11 cellular contexts compared by ENCODE assay signal in genomic region chr17:45430006-45430737, GRCh38. TPM values are rescaled to one million over a fixed set of nuclear protein-coding genes. Genes with fewer than 3 reads are reported as not detected.
DNase-seq lines count a peak whose midpoint lies in the region; ATAC-seq and TF ChIP-seq lines count a peak whose summit lies in the region.
"Had no signal": no experiment of that assay in that cellular context is flagged by ENCODE, and none has a peak within 500 bp of the region (broad histone marks: within the 10 kb centered on the region; RNA-seq: fewer than 3 reads in every experiment).

No MANE protein-coding gene starts in this region.

- H4K20me1 ChIP-seq in Karpas-422 (ENCODE audit: insufficient read depth, low read depth, low read length), result no peaks in the 10 kb centered on the region

- peaks cover 19 to 26% of the 10 kb centered on the region in 2 donors for H3K4me1 Mint-ChIP-seq in effector memory CD8-positive, alpha-beta T cell (ENCODE audit: low read depth in 2 of 2)
- H3K4me1 Mint-ChIP-seq in natural killer cell treated with Interleukin-12 subunit alpha and Interleukin-12 subunit beta and Interleukin-15 and Interleukin-18, amount 100 ng/mL, for 72 hours (ENCODE audit: low read depth in 2 of 2), result peaks cover 21 to 25% of the 10 kb centered on the region in 2 donors

- peak overlapping the region; percentile 64; the same call in 1 of the 2 replicates for H3K9ac ChIP-seq in Karpas-422 (ENCODE audit: low read length)

- H3K27me3 ChIP-seq in Karpas-422 (ENCODE audit: low read length), result no peaks in the 10 kb centered on the region

- H3K36me3 ChIP-seq in Karpas-422 (ENCODE audit: insufficient read depth, low read length), result no peaks in the 10 kb centered on the region

- H3K9me3 ChIP-seq in Karpas-422 (ENCODE audit: low read length), result no peaks in the 10 kb centered on the region

- TF ChIP-seq CTCF in C4-2B (conservative IDR thresholded peaks at IDR 0.05), result no peak

- peak overlapping the region; percentile 84 to 92 for H3K4me3 Mint-ChIP-seq in effector memory CD8-positive, alpha-beta T cell
- H3K4me3 Mint-ChIP-seq in natural killer cell treated with Interleukin-12 subunit alpha and Interleukin-12 subunit beta and Interleukin-15 and Interleukin-18, amount 100 ng/mL, for 72 hours, result peak overlapping the region; percentile 85

- no peaks in the 10 kb centered on the region for H3K79me2 ChIP-seq in Karpas-422 (ENCODE audit: low read length)

- ATAC-seq in effector memory CD8-positive, alpha-beta T cell (replicated peaks), result no peak
- no peak for ATAC-seq in natural killer cell treated with Interleukin-12 subunit alpha and Interleukin-12 subunit beta and Interleukin-15 and Interleukin-18, amount 100 ng/mL, for 72 hours
- ATAC-seq in GM21529 (IDR thresholded peaks at IDR 0.05; ENCODE audit: unreplicated experiment), result no peak
- ATAC-seq: HCT116, sciatic nerve had no signal

- no peaks in the 10 kb centered on the region for H3K9me2 ChIP-seq in Karpas-422 (replicated peaks; ENCODE audit: insufficient read depth, low read length)

- H3K27me3 Mint-ChIP-seq in effector memory CD8-positive, alpha-beta T cell, result no peaks in the 10 kb centered on the region
- H3K27me3 Mint-ChIP-seq in natural killer cell treated with Interleukin-12 subunit alpha and Interleukin-12 subunit beta and Interleukin-15 and Interleukin-18, amount 100 ng/mL, for 72 hours, result no peaks in the 10 kb centered on the region

- peak overlapping the region; percentile 93 for H3K4me2 ChIP-seq in Karpas-422 (ENCODE audit: low read depth, low read length, poor library complexity, severe bottlenecking)

- H3K27ac ChIP-seq in C4-2B (peak overlapping the region; percentile 22; the same call in 1 of the 2 replicates), Karpas-422 (ENCODE audit: low read length) (peak overlapping the region; percentile 44; the same call in 1 of the 2 replicates)

- no peaks in the 10 kb centered on the region for H3K9me3 Mint-ChIP-seq in effector memory CD8-positive, alpha-beta T cell
- H3K9me3 Mint-ChIP-seq in natural killer cell treated with Interleukin-12 subunit alpha and Interleukin-12 subunit beta and Interleukin-15 and Interleukin-18, amount 100 ng/mL, for 72 hours, result no peaks in the 10 kb centered on the region

- DNase-seq in Karpas-422 (no peak), NCI-H2081 (lab: John Stamatoyannopoulos, UW) (no peak)
- DNase-seq in effector memory CD8-positive, alpha-beta T cell, result no peak
- DNase-seq in natural killer cell treated with Interleukin-12 subunit alpha and Interleukin-12 subunit beta and Interleukin-15 and Interleukin-18, amount 100 ng/mL, for 72 hours (ENCODE audit: low spot score), result no peak
- no peak for DNase-seq in activated CD8-positive, alpha-beta memory T cell treated with anti-CD3 and anti-CD28 coated beads, Interleukin-2, amount 50 U/mL, for 4 hours
- no peak for DNase-seq in activated CD8-positive, alpha-beta memory T cell treated with anti-CD3 and anti-CD28 coated beads, Interleukin-2, amount 50 U/mL, for 48 hours
- DNase-seq: effector CD4-positive, alpha-beta T cell had no signal

- H3K36me3 Mint-ChIP-seq in effector memory CD8-positive, alpha-beta T cell (ENCODE audit: insufficient read depth), result peaks cover 4% of the 10 kb centered on the region
- H3K36me3 Mint-ChIP-seq in natural killer cell treated with Interleukin-12 subunit alpha and Interleukin-12 subunit beta and Interleukin-15 and Interleukin-18, amount 100 ng/mL, for 72 hours, result no peaks in the 10 kb centered on the region

- H2AFZ ChIP-seq in Karpas-422 (ENCODE audit: low read length), result no peak overlapping the region

- H3K27ac Mint-ChIP-seq in effector memory CD8-positive, alpha-beta T cell, result peak overlapping the region; percentile 10 to 87
- H3K27ac Mint-ChIP-seq in natural killer cell treated with Interleukin-12 subunit alpha and Interleukin-12 subunit beta and Interleukin-15 and Interleukin-18, amount 100 ng/mL, for 72 hours, result peak overlapping the region in 1 of 2 donors; percentile 70

- H3K4me3 ChIP-seq in Karpas-422 (ENCODE audit: low read length), result peak overlapping the region; percentile 71; the same call in 1 of the 2 replicates

- peaks cover 62% of the 10 kb centered on the region for H3K4me1 ChIP-seq in Karpas-422 (ENCODE audit: low read length)

RNA-seq across cellular contexts. Expression of gene ARHGAP27, which starts 2.5 kb away (rescaled TPM):
- 24.9 and 42.7 TPM in 2 replicates for total RNA-seq in Karpas-422 (2014; rRNA removed; shearing (Covaris generic); ENCODE audit: low replicate concordance)
- 100 to 1,000 TPM in 1 of 2 donors, 10 to 100 TPM in 1; 79.1 to 102 TPM for total RNA-seq in natural killer cell treated with Interleukin-12 subunit alpha and Interleukin-12 subunit beta and Interleukin-15 and Interleukin-18, amount 100 ng/mL, for 72 hours
